ENCODE assay signal across 9 cellular contexts in genomic region chr11:59107721-59108120, GRCh38. TPM values are rescaled to one million over a fixed set of nuclear protein-coding genes. Genes with fewer than 3 reads are reported as not detected.
DNase-seq lines count a peak whose midpoint lies in the region; ATAC-seq and TF ChIP-seq lines count a peak whose summit lies in the region.
"Not testable (repeated sequence)": the region's sequence is repeated elsewhere in the genome, so short reads cannot be mapped to it uniquely, and the experiment has no call there.
"Had no signal": no experiment of that assay in that cellular context is flagged by ENCODE, and none has a peak within 500 bp of the region (broad histone marks: within the 10 kb centered on the region; RNA-seq: fewer than 3 reads in every experiment).

No MANE protein-coding gene starts in this region.

- not testable (repeated sequence) for H3F3A ChIP-seq in Loucy (ENCODE audit: low read depth)

- not testable (repeated sequence) for H4K91ac ChIP-seq in trophoblast cell (ENCODE audit: low read depth, low read length)

- not testable (repeated sequence) for H3K79me1 ChIP-seq in trophoblast cell (ENCODE audit: low read length)

- peak overlapping the region; percentile 88 for H2AFZ ChIP-seq in Loucy (ENCODE audit: low read length)
- peak overlapping the region; percentile 13 for H2AFZ ChIP-seq in hepatocyte
- not testable (repeated sequence) for H2AFZ ChIP-seq in trophoblast cell (ENCODE audit: insufficient read depth, low read length, poor library complexity)

- H3K27ac Mint-ChIP-seq in T-helper 1 cell treated with Interleukin-12 subunit alpha and Interleukin-12 subunit beta and Interleukin-4 antibody, amounts not matched to agents 30 μg/mL and 1 μg/mL, for 36 hours: peak overlapping the region; percentile 91

- H3K27me3 Mint-ChIP-seq in T-helper 1 cell treated with Interleukin-12 subunit alpha and Interleukin-12 subunit beta and Interleukin-4 antibody, amounts not matched to agents 30 μg/mL and 1 μg/mL, for 36 hours (ENCODE audit: low read depth): not testable (repeated sequence)

- not testable (repeated sequence) for H2BK120ac ChIP-seq in trophoblast cell (ENCODE audit: insufficient read depth, low read length, poor library complexity)

- H3K36me3 ChIP-seq in BLaER1: peaks cover 29% of the 10 kb centered on the region
- not testable (repeated sequence) for H3K36me3 ChIP-seq in Loucy (ENCODE audit: insufficient read depth, low read length); hepatocyte (replicated peaks; ENCODE audit: insufficient read depth, low read depth); trophoblast cell (ENCODE audit: control insufficient read depth in 1 of 2, insufficient read depth in 2 of 2, low read length in 2 of 2)

- not testable (repeated sequence) for H2BK5ac ChIP-seq in trophoblast cell (ENCODE audit: low read depth, low read length, poor library complexity)

- H3K23ac ChIP-seq in trophoblast cell (ENCODE audit: low read length): peak overlapping the region; percentile 10

- H3K4me3 Mint-ChIP-seq in T-helper 1 cell treated with Interleukin-12 subunit alpha and Interleukin-12 subunit beta and Interleukin-4 antibody, amounts not matched to agents 30 μg/mL and 1 μg/mL, for 36 hours: peak overlapping the region; percentile 94

- H3K9me2 ChIP-seq in Loucy (replicated peaks; ENCODE audit: low read depth, low read length); hepatocyte (replicated peaks; ENCODE audit: insufficient read depth): not testable (repeated sequence)

- peaks cover 29% of the 10 kb centered on the region for H3K36me3 Mint-ChIP-seq in T-helper 1 cell treated with Interleukin-12 subunit alpha and Interleukin-12 subunit beta and Interleukin-4 antibody, amounts not matched to agents 30 μg/mL and 1 μg/mL, for 36 hours (ENCODE audit: low read depth)

- not testable (repeated sequence) for H4K20me1 ChIP-seq in BLaER1; Loucy (ENCODE audit: insufficient read depth, low read length, poor library complexity, severe bottlenecking); hepatocyte (ENCODE audit: insufficient read depth, poor library complexity, severe bottlenecking)

- peak overlapping the region; percentile 71 for H3K4me3 ChIP-seq in BLaER1
- peak overlapping the region; percentile 89 for H3K4me3 ChIP-seq in Loucy (ENCODE audit: low read length, poor library complexity, severe bottlenecking)
- H3K4me3 ChIP-seq in astrocyte of the cerebellum (ENCODE audit: low read depth, low read length): peak overlapping the region; percentile 57
- H3K4me3 ChIP-seq in hepatocyte: peak overlapping the region; percentile 3
- H3K4me3 ChIP-seq in trophoblast cell (ENCODE audit: low read depth, low read length): peak overlapping the region; percentile 73

- H3K4ac ChIP-seq in trophoblast cell (ENCODE audit: low read depth, low read length): not testable (repeated sequence)

- not testable (repeated sequence) for H2BK12ac ChIP-seq in trophoblast cell (ENCODE audit: low read length)

- H3K9ac ChIP-seq in BLaER1: peak overlapping the region; percentile 83
- peak overlapping the region; percentile 84 for H3K9ac ChIP-seq in Loucy (ENCODE audit: low read depth, low read length, poor library complexity, severe bottlenecking)
- H3K9ac ChIP-seq in trophoblast cell (ENCODE audit: low read length): peak overlapping the region; percentile 60

- not testable (repeated sequence) for H2AK5ac ChIP-seq in trophoblast cell (ENCODE audit: low read length)

- not testable (repeated sequence) for DNase-seq in astrocyte of the cerebellum (ENCODE audit: low read depth); hepatocyte (ENCODE audit: low spot score); trophoblast cell

- 7% methylated on average over 10 of the region's 10 CpGs for WGBS in hepatocyte (ENCODE audit: low lambda C conversion rate, missing lambda C conversion rate)
- WGBS in trophoblast cell (ENCODE audit: extremely low coverage, insufficient coverage, insufficient read length): no CpG with 5 or more reads among the region's 10 CpGs

- H3K9me3 ChIP-seq in BLaER1; Loucy (ENCODE audit: insufficient read depth, low read depth, low read length); hepatocyte (ENCODE audit: low read depth); trophoblast cell (ENCODE audit: insufficient read depth, low read depth, low read length): not testable (repeated sequence)

- H3K4me1 Mint-ChIP-seq in T-helper 1 cell treated with Interleukin-12 subunit alpha and Interleukin-12 subunit beta and Interleukin-4 antibody, amounts not matched to agents 30 μg/mL and 1 μg/mL, for 36 hours (ENCODE audit: low read depth): peaks cover 57% of the 10 kb centered on the region

- H3K14ac ChIP-seq in trophoblast cell (ENCODE audit: low read length): not testable (repeated sequence)

- not testable (repeated sequence) for TF ChIP-seq CTCF in Loucy (conservative IDR thresholded peaks at IDR 0.05; ENCODE audit: low read length); astrocyte of the cerebellum (IDR thresholded peaks at IDR 0.05; ENCODE audit: low read depth, low read length, missing control alignments); hepatocyte (IDR thresholded peaks at IDR 0.05; ENCODE audit: poor library complexity)

- in situ Hi-C loops in astrocyte of the cerebellum (cut with HindIII; ENCODE audit: low sequenced_read_pairs): not testable (repeated sequence)

- H3K27me3 ChIP-seq in BLaER1; Loucy (ENCODE audit: insufficient read depth, low read length, poor library complexity, severe bottlenecking); hepatocyte; trophoblast cell (ENCODE audit: insufficient read depth, low read length): not testable (repeated sequence)

- H3K4me1 ChIP-seq in BLaER1 (peaks cover 52% of the 10 kb centered on the region), Loucy (ENCODE audit: insufficient read depth, low read length, poor library complexity, severe bottlenecking) (peaks cover 60% of the 10 kb centered on the region)
- not testable (repeated sequence) for H3K4me1 ChIP-seq in hepatocyte (ENCODE audit: insufficient read depth); trophoblast cell (ENCODE audit: control insufficient read depth in 1 of 2, insufficient read depth in 2 of 2, low read length in 2 of 2)

- H3K79me2 ChIP-seq in Loucy (ENCODE audit: insufficient read depth, low read length): peaks cover 68% of the 10 kb centered on the region
- not testable (repeated sequence) for H3K79me2 ChIP-seq in hepatocyte; trophoblast cell (ENCODE audit: control insufficient read depth, insufficient read depth, low read length, poor library complexity)

- H3K18ac ChIP-seq in trophoblast cell (ENCODE audit: low read length): not testable (repeated sequence)

- not testable (repeated sequence) for H4K8ac ChIP-seq in trophoblast cell (ENCODE audit: low read depth, low read length)

- not testable (repeated sequence) for H3K9me3 Mint-ChIP-seq in T-helper 1 cell treated with Interleukin-12 subunit alpha and Interleukin-12 subunit beta and Interleukin-4 antibody, amounts not matched to agents 30 μg/mL and 1 μg/mL, for 36 hours

- ATAC-seq in GM19035 (IDR thresholded peaks at IDR 0.05; ENCODE audit: unreplicated experiment) (peak; percentile 35), HG02798 (IDR thresholded peaks at IDR 0.05; ENCODE audit: poor library complexity, unreplicated experiment) (peak; percentile 43)

- H4K12ac ChIP-seq in trophoblast cell (ENCODE audit: low read depth, low read length): not testable (repeated sequence)

- peak overlapping the region; percentile 78 for H3K27ac ChIP-seq in BLaER1
- not testable (repeated sequence) for H3K27ac ChIP-seq in hepatocyte; trophoblast cell (ENCODE audit: low read depth, low read length)

- H3K4me2 ChIP-seq in BLaER1 (peak overlapping the region; percentile 87), Loucy (ENCODE audit: low read depth, low read length, poor library complexity, severe bottlenecking) (peak overlapping the region; percentile 91), hepatocyte (peak overlapping the region; percentile 82), trophoblast cell (ENCODE audit: low read length) (peak overlapping the region; percentile 97)

RNA-seq across cellular contexts. Expression of gene FAM111B, which starts 0.7 kb away (rescaled TPM):
- 4.2 and 5.4 TPM in 2 replicates for total RNA-seq in hepatocyte
- 1.8 and 2.2 TPM in 2 replicates for polyA plus RNA-seq in hepatocyte
- 6.6 and 6.9 TPM in 2 replicates for polyA plus RNA-seq in trophoblast cell (2013)

RNA-seq across cellular contexts. Expression of gene GLYATL1B, which starts 21.6 kb away (rescaled TPM):
- not detected in 2 replicates for total RNA-seq in hepatocyte
- polyA plus RNA-seq in hepatocyte: 0.28 TPM in 1 of 2 replicates, not detected in the other
- not detected in 2 replicates for polyA plus RNA-seq in trophoblast cell (2013)
- total RNA-seq: body of pancreas had no signal

RNA-seq across cellular contexts. Expression of gene FAM111A, which starts 34.9 kb away (rescaled TPM):
- 36.8 and 43.2 TPM in 2 replicates for total RNA-seq in hepatocyte
- polyA plus RNA-seq in hepatocyte: 16.8 and 20.0 TPM in 2 replicates
- polyA plus RNA-seq in trophoblast cell (2013): 16.6 and 19.2 TPM in 2 replicates

Comparison
In these comparisons a context has a peak if more than half of its experiments do, and no peak if none do; other contexts are left out.
1. H3K4me3 ChIP-seq: peak in every context shown above with its lines; median percentile 89 in Loucy; 73 in trophoblast cell; 71 in BLaER1; 57 in astrocyte of the cerebellum; 3 in hepatocyte.